Comparison of ENCODE assay signal across 1 cellular context in genomic region chr3:111694471-111694870, GRCh38.
TF ChIP-seq lines count a peak whose summit lies in the region.

No MANE protein-coding gene starts in this region.

TF ChIP-seq in SK-N-SH, 30 proteins besides CTCF, POLR2A, EP300 and RAD21 (continued from another document):
- TF ChIP-seq SIN3A (IDR thresholded peaks at IDR 0.05; ENCODE audit: borderline replicate concordance, low read depth, low read length) = no peak
- no peak for TF ChIP-seq POLR2AphosphoS5 (IDR thresholded peaks at IDR 0.05; ENCODE audit: low read depth, low read length)
- no peak for TF ChIP-seq ZBTB33 (IDR thresholded peaks at IDR 0.05; ENCODE audit: borderline replicate concordance, low read depth)
- no peak for TF ChIP-seq PBX3 (IDR thresholded peaks at IDR 0.05)
- no peak for TF ChIP-seq TAF1 (IDR thresholded peaks at IDR 0.05; ENCODE audit: borderline replicate concordance, low read depth, low read length)
- no peak for TF ChIP-seq FOSL2 (IDR thresholded peaks at IDR 0.05; ENCODE audit: borderline replicate concordance, low read depth)
